14 cellular contexts compared by ENCODE assay signal in the genomic region with DNA sequence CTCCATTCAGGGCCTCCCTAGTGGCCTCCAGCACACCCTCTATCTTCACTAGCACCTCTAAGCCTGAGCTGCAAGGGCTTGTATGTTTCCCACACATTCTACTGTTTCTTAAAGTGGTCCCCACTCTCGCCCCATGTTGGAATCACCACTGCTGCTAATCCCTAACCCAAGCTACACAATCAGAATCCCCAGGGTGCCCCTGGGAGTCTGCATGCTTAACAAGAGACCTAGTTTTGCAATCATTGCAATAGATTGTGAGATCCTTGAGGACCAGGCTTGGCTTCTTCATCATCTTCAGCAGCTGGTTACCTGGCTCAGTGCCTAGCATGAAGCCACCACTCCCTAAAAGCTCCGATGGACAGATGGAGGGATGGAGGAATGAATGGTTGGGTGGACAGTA.
"Had no signal": no experiment of that assay in that cellular context is flagged by ENCODE, and none has a peak within 500 bp of the region (broad histone marks: within the 10 kb centered on the region; RNA-seq: fewer than 3 reads in every experiment).

No MANE protein-coding gene starts in this region.

- H3K9me3 ChIP-seq: heart right ventricle, pancreas, SK-N-SH, thyroid gland had no signal

- FAIRE-seq: pancreas, TTC549 had no signal

- H3K27ac ChIP-seq: heart right ventricle, pancreas, thyroid gland had no signal

- H3K4me1 ChIP-seq: pancreas, thyroid gland had no signal

- H3K4me2 ChIP-seq: SK-N-SH had no signal

- H3K4me1 Mint-ChIP-seq: brain had no signal

- H3K4me3 ChIP-seq: heart right ventricle, pancreas, thyroid gland had no signal

- DNase-seq: activated CD4-positive, alpha-beta T cell treated with anti-CD3 and anti-CD28 coated beads, Interleukin-2, amount 50 U/mL, for 4 hours; activated gamma-delta T cell; effector CD4-positive, alpha-beta T cell; mesenchymal stem cell; naive thymus-derived CD8-positive, alpha-beta T cell; pancreas; SK-N-SH; stimulated activated naive CD4-positive, alpha-beta T cell; thyroid gland had no signal

- H3K27me3 Mint-ChIP-seq: activated naive CD4-positive, alpha-beta T cell treated with anti-CD3 and anti-CD28 coated beads, Interleukin-2, amount 50 U/mL, for 24 hours had no signal

- H3K27ac Mint-ChIP-seq: activated naive CD4-positive, alpha-beta T cell treated with anti-CD3 and anti-CD28 coated beads, Interleukin-2, amount 50 U/mL, for 24 hours; brain; naive thymus-derived CD8-positive, alpha-beta T cell; T-helper 2 cell treated with Interferon-gamma antibody and Interleukin-4, amounts not matched to agents 5 μg/mL and 100 μg/mL, for 36 hours had no signal

- H3K27me3 ChIP-seq: heart right ventricle, pancreas, thyroid gland had no signal

- H3K4me3 Mint-ChIP-seq: activated naive CD4-positive, alpha-beta T cell treated with anti-CD3 and anti-CD28 coated beads, Interleukin-2, amount 50 U/mL, for 24 hours; brain; naive thymus-derived CD8-positive, alpha-beta T cell; T-helper 2 cell treated with Interferon-gamma antibody and Interleukin-4, amounts not matched to agents 5 μg/mL and 100 μg/mL, for 36 hours had no signal

- H3K9me3 Mint-ChIP-seq: activated naive CD4-positive, alpha-beta T cell treated with anti-CD3 and anti-CD28 coated beads, Interleukin-2, amount 50 U/mL, for 24 hours; brain; naive thymus-derived CD8-positive, alpha-beta T cell; T-helper 2 cell treated with Interferon-gamma antibody and Interleukin-4, amounts not matched to agents 5 μg/mL and 100 μg/mL, for 36 hours had no signal

- H3K36me3 Mint-ChIP-seq: activated naive CD4-positive, alpha-beta T cell treated with anti-CD3 and anti-CD28 coated beads, Interleukin-2, amount 50 U/mL, for 24 hours; brain; naive thymus-derived CD8-positive, alpha-beta T cell had no signal

- ATAC-seq: naive thymus-derived CD8-positive, alpha-beta T cell; pancreas had no signal

- H3K9ac ChIP-seq: SK-N-SH had no signal
